2 cellular contexts compared by ENCODE assay signal in genomic region chr11:65562788-65563187, GRCh38.
TF ChIP-seq lines count a peak whose summit lies in the region.

No MANE protein-coding gene starts in this region.

TF ChIP-seq in HEK293, 187 proteins besides CTCF, POLR2A, EP300 and RAD21:
- no peak for TF ChIP-seq ZNF645 (tag by site-specific recombination; IDR thresholded peaks at IDR 0.05)
- peak; percentile 28; the same call in 1 of the 2 replicates for TF ChIP-seq ZNF335 (tag by site-specific recombination; conservative IDR thresholded peaks at IDR 0.05)
- no peak for TF ChIP-seq ZNF350 (tag by site-specific recombination; IDR thresholded peaks at IDR 0.05)

TF ChIP-seq in H1, 55 proteins besides CTCF, POLR2A, EP300 and RAD21:
- TF ChIP-seq CBX8 (IDR thresholded peaks at IDR 0.05; ENCODE audit: borderline replicate concordance, low read depth, low read length), result no peak
- TF ChIP-seq RXRA (IDR thresholded peaks at IDR 0.05; ENCODE audit: insufficient read depth, low read depth, low read length), result no peak
- TF ChIP-seq HDAC6 (IDR thresholded peaks at IDR 0.05; ENCODE audit: low read depth, low read length), result no peak
- no peak for TF ChIP-seq GABPA (IDR thresholded peaks at IDR 0.05; ENCODE audit: borderline replicate concordance, insufficient read depth, low read length)
- TF ChIP-seq CHD7 (IDR thresholded peaks at IDR 0.05; ENCODE audit: insufficient replicate concordance, low read length), result no peak
